ENCODE assay signal across 8 cellular contexts in the genomic region with DNA sequence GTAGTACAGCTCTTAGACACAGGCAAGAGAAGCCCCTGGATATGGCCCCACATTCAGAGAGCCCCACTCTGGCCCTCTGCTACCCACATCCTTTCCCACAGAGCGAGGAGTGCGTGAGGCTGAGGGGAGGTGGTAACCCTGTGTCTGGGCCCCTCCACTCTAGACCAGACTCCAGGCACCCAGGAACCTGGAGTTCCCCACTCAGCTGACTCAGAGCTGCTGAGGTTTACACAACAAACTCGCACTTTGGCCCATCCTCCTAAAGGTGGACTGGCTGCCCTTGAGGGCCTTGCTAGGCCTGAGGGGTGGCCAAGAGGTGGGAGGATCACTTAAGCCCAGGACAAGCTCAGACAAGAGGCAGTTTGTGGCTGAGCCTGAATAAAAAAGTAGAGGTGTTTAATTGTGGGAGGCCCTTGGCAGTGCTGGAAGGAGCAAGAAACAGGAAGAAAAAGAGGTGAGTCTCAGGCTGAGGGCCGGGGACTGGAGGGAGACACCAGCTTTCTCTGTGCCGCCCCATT. TPM values are rescaled to one million over a fixed set of nuclear protein-coding genes. Genes with fewer than 3 reads are reported as not detected.
A peak's percentile ranks its signal among the peaks of the same experiment; 100 is the strongest.
DNase-seq lines count a peak whose midpoint lies in the region; ATAC-seq, FAIRE-seq and TF ChIP-seq lines count a peak whose summit lies in the region.
"Had no signal": no experiment of that assay in that cellular context is flagged by ENCODE, and none has a peak within 500 bp of the region (broad histone marks: within the 10 kb centered on the region; RNA-seq: fewer than 3 reads in every experiment).

No MANE protein-coding gene starts in this region.

- DNase-seq in keratinocyte (ENCODE audit: low read depth, low spot score), result peak; percentile 90
- no peak for DNase-seq in effector CD4-positive, alpha-beta T cell
- no peak for DNase-seq in NCI-H2081 treated with DMSO at 0.1 percent for 48 hours (lab: John Stamatoyannopoulos, UW)
- DNase-seq in iPS-NIHi7 (ENCODE audit: extremely low spot score), result no peak

- peak overlapping the region in 1 of 3 experiments; percentile 23 for H3K4me3 ChIP-seq in keratinocyte (ENCODE audit: control insufficient read depth in 2 of 3, extremely low read depth in 1 of 3, insufficient read depth in 2 of 3, low read depth in 1 of 3, low read length in 3 of 3)
- H3K4me3 ChIP-seq: SK-N-MC had no signal

- no peaks in the 10 kb centered on the region for H3K27me3 ChIP-seq in keratinocyte (ENCODE audit: control insufficient read depth, extremely low read depth, insufficient read depth, low read length)

- H3K9me3 ChIP-seq in keratinocyte (ENCODE audit: control insufficient read depth, low read depth, low read length), result no peaks in the 10 kb centered on the region

- dilution Hi-C loops in keratinocyte (cut with MboI; ENCODE audit: extremely low pct_ligation_motif_present, low sequenced_read_pairs), result no loop called here

- H3K4me1 ChIP-seq in keratinocyte (ENCODE audit: control insufficient read depth, extremely low read depth, insufficient read depth, low read length), result peaks cover 28% of the 10 kb centered on the region

- H3K36me3 Mint-ChIP-seq in T-helper 1 cell treated with Interleukin-12 subunit alpha and Interleukin-12 subunit beta and Interleukin-4 antibody, amounts not matched to agents 30 μg/mL and 1 μg/mL, for 36 hours (ENCODE audit: low read depth), result peaks cover 30% of the 10 kb centered on the region

- H3K27ac ChIP-seq in keratinocyte (ENCODE audit: control insufficient read depth, insufficient read depth, low read length), result peak overlapping the region; percentile 87
- H3K27ac ChIP-seq: SK-N-MC had no signal

- H3K27me3 Mint-ChIP-seq in T-helper 1 cell treated with Interleukin-12 subunit alpha and Interleukin-12 subunit beta and Interleukin-4 antibody, amounts not matched to agents 30 μg/mL and 1 μg/mL, for 36 hours (ENCODE audit: low read depth), result no peaks in the 10 kb centered on the region

- H3K9ac ChIP-seq in keratinocyte (ENCODE audit: control insufficient read depth, extremely low read depth, insufficient read depth, low read length), result peak overlapping the region; percentile 66

- no peaks in the 10 kb centered on the region for H3K36me3 ChIP-seq in keratinocyte (ENCODE audit: control insufficient read depth in 2 of 2, extremely low read depth in 1 of 2, insufficient read depth in 2 of 2, low read length in 2 of 2)

- peak overlapping the region; percentile 83 for H3K4me3 Mint-ChIP-seq in T-helper 1 cell treated with Interleukin-12 subunit alpha and Interleukin-12 subunit beta and Interleukin-4 antibody, amounts not matched to agents 30 μg/mL and 1 μg/mL, for 36 hours

- no peaks in the 10 kb centered on the region for H3K9me1 ChIP-seq in keratinocyte (ENCODE audit: control insufficient read depth, extremely low read depth, insufficient read depth, low read length)

- peaks cover 35% of the 10 kb centered on the region for H3K4me1 Mint-ChIP-seq in T-helper 1 cell treated with Interleukin-12 subunit alpha and Interleukin-12 subunit beta and Interleukin-4 antibody, amounts not matched to agents 30 μg/mL and 1 μg/mL, for 36 hours (ENCODE audit: low read depth)

- H2AFZ ChIP-seq in keratinocyte (ENCODE audit: control insufficient read depth, low read length), result peak overlapping the region; percentile 54

- peak; percentile 79 for FAIRE-seq in keratinocyte (lab: Jason Lieb, UNC)

- peak overlapping the region; percentile 98 for H3K27ac Mint-ChIP-seq in T-helper 1 cell treated with Interleukin-12 subunit alpha and Interleukin-12 subunit beta and Interleukin-4 antibody, amounts not matched to agents 30 μg/mL and 1 μg/mL, for 36 hours

- TF ChIP-seq CTCF in keratinocyte (optimal IDR thresholded peaks at IDR 0.05 in 1 of 3, IDR thresholded peaks at IDR 0.05 in 1 of 3, conservative IDR thresholded peaks at IDR 0.05 in 1 of 3; ENCODE audit: extremely low read depth in 1 of 3, insufficient read depth in 2 of 3, low read length in 3 of 3), result no peak

- peak; percentile 93 for ATAC-seq in GM19023 (IDR thresholded peaks at IDR 0.05; ENCODE audit: unreplicated experiment)
- ATAC-seq in HG02870 (IDR thresholded peaks at IDR 0.05; ENCODE audit: unreplicated experiment), result peak; percentile 90

- H3K4me2 ChIP-seq in keratinocyte (ENCODE audit: control insufficient read depth, extremely low read depth, insufficient read depth, low read depth, low read length), result peak overlapping the region; percentile 71

- no peaks in the 10 kb centered on the region for H3K9me3 Mint-ChIP-seq in T-helper 1 cell treated with Interleukin-12 subunit alpha and Interleukin-12 subunit beta and Interleukin-4 antibody, amounts not matched to agents 30 μg/mL and 1 μg/mL, for 36 hours

- no peaks in the 10 kb centered on the region for H3K79me2 ChIP-seq in keratinocyte (ENCODE audit: control insufficient read depth, insufficient read depth, low read length)

- no peaks in the 10 kb centered on the region for H4K20me1 ChIP-seq in keratinocyte (ENCODE audit: control insufficient read depth, extremely low read depth, insufficient read depth, low read length)

RNA-seq across cellular contexts. Expression of gene MR1, which starts 10.7 kb away (rescaled TPM):
- polyA plus RNA-seq in keratinocyte, result 24.0 to 51.5 TPM (median 32.3 TPM) in 3 replicates
- polyA plus RNA-seq in keratinocyte (2011; ENCODE audit: low read depth), result 9.9 TPM
- 14.8 and 24.6 TPM in 2 replicates for polyA plus RNA-seq in keratinocyte (2011; cell fraction: cytosol; rRNA removed)
- polyA plus RNA-seq in keratinocyte (2011; cell fraction: nucleus; rRNA removed), result 63.0 and 68.6 TPM in 2 replicates
- 16.5 and 17.2 TPM in 2 replicates for polyA plus RNA-seq in keratinocyte (2012; ENCODE audit: low replicate concordance)
- polyA minus RNA-seq in keratinocyte, result 9.3 to 26.3 TPM (median 23.3 TPM) in 3 replicates
- polyA minus RNA-seq in keratinocyte (2011; cell fraction: cytosol; rRNA and poly(A)+ RNA removed), result 10.9 TPM
- 54.3 and 63.7 TPM in 2 replicates for polyA minus RNA-seq in keratinocyte (2011; cell fraction: nucleus; rRNA and poly(A)+ RNA removed)

RNA-seq across cellular contexts. Expression of gene STX6, which starts 21.8 kb away (rescaled TPM):
- 27.8 to 34.5 TPM (median 30.7 TPM) in 3 replicates for polyA plus RNA-seq in keratinocyte
- 14.1 TPM for polyA plus RNA-seq in keratinocyte (2011; ENCODE audit: low read depth)
- 23.2 and 30.9 TPM in 2 replicates for polyA plus RNA-seq in keratinocyte (2011; cell fraction: cytosol; rRNA removed)
- 26.3 and 29.6 TPM in 2 replicates for polyA plus RNA-seq in keratinocyte (2011; cell fraction: nucleus; rRNA removed)
- polyA plus RNA-seq in keratinocyte (2012; ENCODE audit: low replicate concordance), result 22.2 and 31.6 TPM in 2 replicates
- 34.9 to 44.6 TPM (median 41.4 TPM) in 3 replicates for polyA minus RNA-seq in keratinocyte
- polyA minus RNA-seq in keratinocyte (2011; cell fraction: cytosol; rRNA and poly(A)+ RNA removed), result 30.3 TPM
- 22.2 and 36.7 TPM in 2 replicates for polyA minus RNA-seq in keratinocyte (2011; cell fraction: nucleus; rRNA and poly(A)+ RNA removed)

RNA-seq across cellular contexts. Expression of gene IER5, which starts 44.0 kb away (rescaled TPM):
- 18.1 to 22.5 TPM (median 20.0 TPM) in 3 replicates for polyA plus RNA-seq in keratinocyte
- 27.9 TPM for polyA plus RNA-seq in keratinocyte (2011; ENCODE audit: low read depth)
- 8.6 and 9.8 TPM in 2 replicates for polyA plus RNA-seq in keratinocyte (2011; cell fraction: cytosol; rRNA removed)
- polyA plus RNA-seq in keratinocyte (2011; cell fraction: nucleus; rRNA removed), result 32.8 and 33.5 TPM in 2 replicates
- 23.4 and 50.4 TPM in 2 replicates for polyA plus RNA-seq in keratinocyte (2012; ENCODE audit: low replicate concordance)
- polyA minus RNA-seq in keratinocyte, result 11.6 to 12.8 TPM (median 12.6 TPM) in 3 replicates
- 27.2 TPM for polyA minus RNA-seq in keratinocyte (2011; cell fraction: cytosol; rRNA and poly(A)+ RNA removed)
- polyA minus RNA-seq in keratinocyte (2011; cell fraction: nucleus; rRNA and poly(A)+ RNA removed), result 23.8 and 28.0 TPM in 2 replicates
